ENCODE assay signal across 12 cellular contexts in genomic region chr22:32307055-32307454, GRCh38. TPM values are rescaled to one million over a fixed set of nuclear protein-coding genes. Genes with fewer than 3 reads are reported as not detected.
"Had no signal": no experiment of that assay in that cellular context is flagged by ENCODE, and none has a peak within 500 bp of the region (broad histone marks: within the 10 kb centered on the region; RNA-seq: fewer than 3 reads in every experiment).

No MANE protein-coding gene starts in this region.

- H3K27ac ChIP-seq: GM23248 had no signal

- ATAC-seq: GM23338, HCT116 had no signal

- H2AFZ ChIP-seq: GM23248, GM23338 had no signal

- H3K36me3 ChIP-seq: HAP-1 had no signal

- DNase-seq: GM23248, GOT3, H7, H9, HCEC 1CT, HFFc6 had no signal

- H3K9me3 ChIP-seq: HAP-1 had no signal

- H3K9me3 Mint-ChIP-seq: GM23338, H9, HFFc6 had no signal

- H3K27ac Mint-ChIP-seq: GM23338, HFFc6 had no signal

- H3K9ac ChIP-seq: GM23248 had no signal

- H3K4me3 Mint-ChIP-seq: GM23338, H9, HFFc6 had no signal

- H3K4me1 ChIP-seq: HAP-1 had no signal

- H3K4me2 ChIP-seq: GM23338 had no signal

- H3K4me3 ChIP-seq: GM23248, GM23338, HAP-1 had no signal

- FAIRE-seq: H1, H54 had no signal

RNA-seq across cellular contexts. Expression of gene RFPL3, which starts 50.6 kb away (rescaled TPM):
- total RNA-seq: GM23248, GM23338, H4, H7, H9, HFFc6 had no signal
- polyA plus RNA-seq: GM23248, GM23338 had no signal

RNA-seq across cellular contexts. Expression of gene SLC5A4, which starts 51.9 kb away (rescaled TPM):
- total RNA-seq: GM23248, GM23338, H1, H7, H9, HFFc6 had no signal
- polyA plus RNA-seq: GM23248 had no signal
